In the genomic region with DNA sequence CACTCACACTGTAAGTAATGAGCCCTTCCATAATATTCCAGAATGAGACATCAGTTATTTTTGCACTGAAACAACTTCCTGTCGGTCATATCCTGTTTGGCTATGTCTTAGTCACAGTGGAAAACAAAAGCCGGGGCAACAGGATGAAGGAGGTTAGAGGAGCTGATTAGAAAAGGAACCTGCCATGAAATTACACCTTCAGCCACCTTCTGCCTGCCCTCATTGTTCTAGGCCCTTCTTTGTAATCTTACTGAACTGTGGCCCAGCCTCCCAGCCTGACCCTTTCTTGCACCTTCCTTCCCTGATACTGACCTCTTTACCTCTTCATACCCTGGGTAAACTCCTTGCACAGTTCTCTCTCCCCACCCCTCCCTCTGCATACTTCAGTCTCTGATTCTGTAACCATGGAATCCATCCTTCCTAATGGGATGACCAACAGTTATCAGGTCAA, we compare ENCODE assay signal across 8 cellular contexts.
DNase-seq lines count a peak whose midpoint lies in the region; ATAC-seq and TF ChIP-seq lines count a peak whose summit lies in the region.

No MANE protein-coding gene starts in this region.

- ATAC-seq in GM18907 (IDR thresholded peaks at IDR 0.05; ENCODE audit: unreplicated experiment) (peak; percentile 49), GM18861 (IDR thresholded peaks at IDR 0.05; ENCODE audit: unreplicated experiment) (no peak)

- no peaks in the 10 kb centered on the region for H3K79me2 ChIP-seq in mammary epithelial cell (ENCODE audit: insufficient read depth, low read length)
- no peaks in the 10 kb centered on the region for H3K79me2 ChIP-seq in MM.1S (ENCODE audit: low read length)

- TF ChIP-seq CTCF in mammary epithelial cell (conservative IDR thresholded peaks at IDR 0.05 in 1 of 2, IDR thresholded peaks at IDR 0.05 in 1 of 2; ENCODE audit: extremely low read depth in 1 of 2, insufficient read depth in 1 of 2, low read depth in 1 of 2, low read length in 2 of 2) (no peak), MM.1S (IDR thresholded peaks at IDR 0.05; ENCODE audit: low read length) (no peak)

- H3K4me2 ChIP-seq in mammary epithelial cell (ENCODE audit: insufficient read depth, low read depth, low read length) (peak overlapping the region; percentile 50), MM.1S (ENCODE audit: low read depth, low read length) (no peak overlapping the region)

- no TSS peak for BruUV-seq in mammary epithelial cell (replicated peaks; lab: Mats Ljungman, UMichigan)

- H2AFZ ChIP-seq in mammary epithelial cell (ENCODE audit: low read depth, low read length) (peak overlapping the region; percentile 59), MM.1S (ENCODE audit: low read length) (no peak overlapping the region)

- intact Hi-C loops in mammary epithelial cell (cut with micrococcal nuclease): loop anchor here (5.0 kb wide), 1 partner anchor 67 kb away; a partner anchor contains a TSS

- H3K4me1 ChIP-seq in mammary epithelial cell (ENCODE audit: insufficient read depth, low read length) (peaks cover 26% of the 10 kb centered on the region), MM.1S (ENCODE audit: low read length) (peaks cover 3% of the 10 kb centered on the region; the same call in 1 of the 2 replicates)

- no peaks in the 10 kb centered on the region for H3K27me3 ChIP-seq in mammary epithelial cell (ENCODE audit: insufficient read depth, low read length)
- H3K27me3 ChIP-seq in MM.1S (replicated peaks; ENCODE audit: insufficient read depth, low read length): no peaks in the 10 kb centered on the region

- H4K20me1 ChIP-seq in mammary epithelial cell (ENCODE audit: insufficient read depth, low read length) (no peaks in the 10 kb centered on the region), MM.1S (ENCODE audit: insufficient read depth, low read length) (no peaks in the 10 kb centered on the region)

- DNase-seq in RPMI7951 (ENCODE audit: low read depth) (peak; percentile 71), mammary epithelial cell (peak; percentile 86), lung microvascular endothelial cell (ENCODE audit: low read depth in 2 of 2) (peak; percentile 97), MM.1S (no peak), NCI-H510A (lab: John Stamatoyannopoulos, UW) (no peak), HuH-7 (ENCODE audit: low spot score) (no peak)

- no peaks in the 10 kb centered on the region for H3K9me2 ChIP-seq in MM.1S (replicated peaks; ENCODE audit: insufficient read depth, low read length)

- H3K9ac ChIP-seq in mammary epithelial cell (ENCODE audit: insufficient read depth, low read length): peak overlapping the region; percentile 41
- H3K9ac ChIP-seq in MM.1S (ENCODE audit: low read length): no peak overlapping the region

- H3K9me3 ChIP-seq in mammary epithelial cell (replicated peaks; ENCODE audit: insufficient read depth, low read length) (no peaks in the 10 kb centered on the region), MM.1S (replicated peaks; ENCODE audit: insufficient read depth, low read length) (no peaks in the 10 kb centered on the region)

- H3K36me3 ChIP-seq in mammary epithelial cell (ENCODE audit: insufficient read depth, low read length): no peaks in the 10 kb centered on the region
- no peaks in the 10 kb centered on the region for H3K36me3 ChIP-seq in MM.1S (replicated peaks; ENCODE audit: insufficient read depth, low read length)

- CTCF ChIA-PET in mammary epithelial cell (lab: Charles Lee; ENCODE audit: low non-redundant PET): no interaction called here

- 17% methylated on average over 2 of the region's 2 CpGs for WGBS in mammary epithelial cell (ENCODE audit: low coverage, missing lambda C conversion rate)

- in situ Hi-C loops in mammary epithelial cell (cut with MboI; ENCODE audit: low sequenced_read_pairs in 2 of 2): no loop called here

- H3F3A ChIP-seq in MM.1S (ENCODE audit: insufficient read depth, low read length): no peaks in the 10 kb centered on the region

- dilution Hi-C loops in mammary epithelial cell (cut with HindIII; ENCODE audit: low sequenced_read_pairs): no loop called here

- H3K27ac ChIP-seq in mammary epithelial cell (ENCODE audit: insufficient read depth, low read depth, low read length): peak overlapping the region; percentile 93
- no peak overlapping the region for H3K27ac ChIP-seq in MM.1S (ENCODE audit: low read length)

- H3K4me3 ChIP-seq in mammary epithelial cell (replicated peaks in 1 of 3; ENCODE audit: insufficient read depth in 1 of 3, low read depth in 2 of 3, low read length in 3 of 3) (no peak overlapping the region), MM.1S (ENCODE audit: low read length) (no peak overlapping the region)

Comparison
In these comparisons a context has a peak if more than half of its experiments do, and no peak if none do; other contexts are left out.
1. DNase-seq: peak in RPMI7951 (single experiment), mammary epithelial cell (single experiment) and lung microvascular endothelial cell (2 of 2); none in MM.1S (single experiment), NCI-H510A (single experiment) and HuH-7 (single experiment).